Comparison of ENCODE assay signal across 9 cellular contexts in the genomic region with DNA sequence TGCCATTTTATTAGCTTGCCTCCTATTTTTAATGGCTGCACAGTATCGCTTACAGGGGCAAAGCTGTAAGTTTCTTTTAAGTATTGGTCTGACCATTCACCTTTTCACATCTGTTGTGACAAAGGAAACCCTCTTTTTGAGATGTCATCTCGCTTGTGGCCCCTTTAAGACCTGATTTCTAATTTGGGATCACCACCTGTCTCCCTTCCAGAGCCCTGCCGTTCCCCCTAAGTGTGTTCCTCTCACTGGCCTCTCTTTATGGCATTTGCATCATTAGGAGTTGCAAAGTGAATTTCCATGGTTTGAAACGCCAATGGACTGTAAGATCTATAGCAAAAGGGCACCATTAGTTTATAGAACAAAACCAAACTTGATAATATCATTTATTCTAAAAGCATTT. TPM values are rescaled to one million over a fixed set of nuclear protein-coding genes. Genes with fewer than 3 reads are reported as not detected.
DNase-seq lines count a peak whose midpoint lies in the region; ATAC-seq, FAIRE-seq and TF ChIP-seq lines count a peak whose summit lies in the region.
"Had no signal": no experiment of that assay in that cellular context is flagged by ENCODE, and none has a peak within 500 bp of the region (broad histone marks: within the 10 kb centered on the region; RNA-seq: fewer than 3 reads in every experiment).

No MANE protein-coding gene starts in this region.

- no peak overlapping the region for H2AFZ ChIP-seq in GM12878 (ENCODE audit: control insufficient read depth, low read depth, low read length)

- peaks cover 44% of the 10 kb centered on the region for H3K27me3 Mint-ChIP-seq in activated naive CD4-positive, alpha-beta T cell treated with anti-CD3 and anti-CD28 coated beads, Interleukin-2, amount 50 U/mL, for 24 hours
- H3K27me3 Mint-ChIP-seq in activated naive CD4-positive, alpha-beta T cell treated with anti-CD3 and anti-CD28 coated beads, Interleukin-2, amount 10 ng/mL, durations not matched to agents 7 days and 5 days, result peaks cover 56% of the 10 kb centered on the region

- SMC1A ChIA-PET in GM12878 (lab: Charles Lee; ENCODE audit: uncharacterized antibody, unreplicated experiment), result interaction anchor here (1.6 to 8.5 kb wide), 5 partner anchors 9 to 22 kb away, joined by 4 to 98 read pairs (median 9); no protein-coding TSS in a partner anchor

- H3K4me2 ChIP-seq in GM12878 (ENCODE audit: control insufficient read depth, insufficient read depth), result peak overlapping the region; percentile 96

- TF ChIP-seq RAD21 in GM12878 (IDR thresholded peaks at IDR 0.05; ENCODE audit: insufficient read depth, low read depth, low read length), result no peak

- TF ChIP-seq POLR2A in GM12878 (IDR thresholded peaks at IDR 0.05; ENCODE audit: low read depth, low read length), result no peak
- no peak for TF ChIP-seq POLR2A in upper lobe of left lung (IDR thresholded peaks at IDR 0.05)

- DNase-seq in activated naive CD4-positive, alpha-beta T cell treated with anti-CD3 and anti-CD28 coated beads, Interleukin-2, amount 10 ng/mL, durations not matched to agents 7 days and 5 days, result no peak
- DNase-seq in GM12878 (ENCODE audit: low read depth, low spot score) (no peak), lower lobe of right lung (no peak), upper lobe of left lung (no peak), urothelium cell line (ENCODE audit: low spot score) (no peak), germinal center (ENCODE audit: low spot score) (no peak), DMS53 treated with DMSO at 0.1 percent for 48 hours (lab: John Stamatoyannopoulos, UW; ENCODE audit: unreplicated experiment) (no peak)
- DNase-seq: stimulated activated CD4-positive, alpha-beta T cell treated with anti-CD3 and anti-CD28 coated beads, Interleukin-4, amount 100 ng/mL, for 24 hours had no signal

- TF ChIP-seq EP300 in GM12878 (IDR thresholded peaks at IDR 0.05; ENCODE audit: borderline replicate concordance in 1 of 2, control insufficient read depth in 1 of 2, low read depth in 2 of 2, low read length in 2 of 2) (no peak), upper lobe of left lung (IDR thresholded peaks at IDR 0.05) (no peak)

- in situ Hi-C loops in GM12878 (cut with MboI), result no loop called here

- H3K9ac ChIP-seq in GM12878 (ENCODE audit: control insufficient read depth, insufficient read depth, low read length), result peak overlapping the region; percentile 55; the same call in 1 of the 2 replicates

- CTCF ChIA-PET in activated naive CD4-positive, alpha-beta T cell treated with anti-CD3 and anti-CD28 coated beads, Interleukin-2, amount 10 ng/mL, durations not matched to agents 7 days and 5 days (lab: Charles Lee), result no interaction called here
- CTCF ChIA-PET in GM12878 (lab: Yijun Ruan, JAX), result interaction anchor here (1.0 to 7.5 kb wide), 13 partner anchors 9 to 447 kb away, joined by 3 to 108 read pairs (median 10); no protein-coding TSS in a partner anchor

- H3K27me3 ChIP-seq in GM12878 (replicated peaks in 1 of 2; ENCODE audit: control insufficient read depth in 2 of 2, insufficient read depth in 2 of 2, low read length in 1 of 2) (no peaks in the 10 kb centered on the region; a peak in 1 of 4 replicates), lower lobe of right lung (ENCODE audit: low read depth) (no peaks in the 10 kb centered on the region), upper lobe of left lung (peaks cover 0 to 2% (median 0%) of the 10 kb centered on the region in 4 donors)

- H4K20me1 ChIP-seq in GM12878 (ENCODE audit: control insufficient read depth, insufficient read depth), result no peaks in the 10 kb centered on the region

- peaks cover 1% of the 10 kb centered on the region for H3K36me3 Mint-ChIP-seq in activated naive CD4-positive, alpha-beta T cell treated with anti-CD3 and anti-CD28 coated beads, Interleukin-2, amount 50 U/mL, for 24 hours
- H3K36me3 Mint-ChIP-seq in activated naive CD4-positive, alpha-beta T cell treated with anti-CD3 and anti-CD28 coated beads, Interleukin-2, amount 10 ng/mL, durations not matched to agents 7 days and 5 days, result no peaks in the 10 kb centered on the region

- H3K4me3 Mint-ChIP-seq in activated naive CD4-positive, alpha-beta T cell treated with anti-CD3 and anti-CD28 coated beads, Interleukin-2, amount 50 U/mL, for 24 hours, result peak overlapping the region; percentile 48
- H3K4me3 Mint-ChIP-seq in activated naive CD4-positive, alpha-beta T cell treated with anti-CD3 and anti-CD28 coated beads, Interleukin-2, amount 10 ng/mL, durations not matched to agents 7 days and 5 days, result no peak overlapping the region

- H3K4me3 ChIP-seq in GM12878, result peak overlapping the region; percentile 3; the same call in 1 of the 2 replicates
- peak overlapping the region; percentile 78 for H3K4me3 ChIP-seq in lower lobe of right lung
- H3K4me3 ChIP-seq in upper lobe of left lung, result peak overlapping the region in 3 of 4 donors; percentile 61 to 81 (median 71)

- BruUV-seq in GM12878 (replicated peaks; lab: Mats Ljungman, UMichigan), result TSS peak; percentile 65

- intact Hi-C loops in GM12878 (cut with micrococcal nuclease; ENCODE audit: unreplicated experiment) (no loop called here), lower lobe of right lung (cut with DNase I) (no loop called here)

- peaks cover 12% of the 10 kb centered on the region for H3K4me1 Mint-ChIP-seq in activated naive CD4-positive, alpha-beta T cell treated with anti-CD3 and anti-CD28 coated beads, Interleukin-2, amount 50 U/mL, for 24 hours
- peaks cover 16% of the 10 kb centered on the region for H3K4me1 Mint-ChIP-seq in activated naive CD4-positive, alpha-beta T cell treated with anti-CD3 and anti-CD28 coated beads, Interleukin-2, amount 10 ng/mL, durations not matched to agents 7 days and 5 days

- H3K79me2 ChIP-seq in GM12878 (ENCODE audit: control insufficient read depth, insufficient read depth, low read length), result peaks cover 3% of the 10 kb centered on the region; the same call in 1 of the 2 replicates

- H3K27ac ChIP-seq in GM12878 (ENCODE audit: control insufficient read depth, insufficient read depth), result no peak overlapping the region
- peak overlapping the region; percentile 92 for H3K27ac ChIP-seq in lower lobe of right lung
- H3K27ac ChIP-seq in upper lobe of left lung, result peak overlapping the region; percentile 86 to 93 (median 90)

- ATAC-seq in GM12878 (no peak), lower lobe of right lung (no peak), upper lobe of left lung (ENCODE audit: low FRiP score in 2 of 2) (no peak)

- RAD21 ChIA-PET in GM12878 (lab: Charles Lee; ENCODE audit: unreplicated experiment), result interaction anchor here (0.8 to 3.4 kb wide), 5 partner anchors 14 to 294 kb away, joined by 3 to 30 read pairs (median 4); no protein-coding TSS in a partner anchor

- H3K36me3 ChIP-seq in GM12878 (ENCODE audit: control insufficient read depth in 2 of 2, insufficient read depth in 2 of 2, low read length in 1 of 2) (no peaks in the 10 kb centered on the region), lower lobe of right lung (no peaks in the 10 kb centered on the region), upper lobe of left lung (no peaks in the 10 kb centered on the region)

- POLR2A ChIA-PET in GM12878 (lab: Charles Lee), result interaction anchor here (0.7 to 1.8 kb wide), 3 partner anchors 7 to 21 kb away, joined by 4 to 11 read pairs (median 4); no protein-coding TSS in a partner anchor

- FAIRE-seq in GM12878 (lab: Jason Lieb, UNC) (peak; percentile 31), urothelium cell line (lab: Jason Lieb, UNC) (no peak)

- 16% methylated on average over 4 of the region's 4 CpGs for WGBS in GM12878 (ENCODE audit: insufficient coverage, insufficient replicate concordance, low lambda C conversion rate, missing lambda C conversion rate)
- WGBS in upper lobe of left lung, 2 donors, result 50 to 57% methylated on average over 4 of the region's 4 CpGs

- no peaks in the 10 kb centered on the region for H3K9me3 Mint-ChIP-seq in activated naive CD4-positive, alpha-beta T cell treated with anti-CD3 and anti-CD28 coated beads, Interleukin-2, amount 50 U/mL, for 24 hours
- peaks cover 2% of the 10 kb centered on the region for H3K9me3 Mint-ChIP-seq in activated naive CD4-positive, alpha-beta T cell treated with anti-CD3 and anti-CD28 coated beads, Interleukin-2, amount 10 ng/mL, durations not matched to agents 7 days and 5 days

- no peak overlapping the region for H3K27ac Mint-ChIP-seq in activated naive CD4-positive, alpha-beta T cell treated with anti-CD3 and anti-CD28 coated beads, Interleukin-2, amount 50 U/mL, for 24 hours
- H3K27ac Mint-ChIP-seq in activated naive CD4-positive, alpha-beta T cell treated with anti-CD3 and anti-CD28 coated beads, Interleukin-2, amount 10 ng/mL, durations not matched to agents 7 days and 5 days, result no peak overlapping the region

- TF ChIP-seq CTCF in GM12878 (IDR thresholded peaks at IDR 0.05 in 2 of 3, conservative IDR thresholded peaks at IDR 0.05 in 1 of 3; ENCODE audit: control insufficient read depth in 2 of 3, extremely low read depth in 1 of 3, insufficient read depth in 1 of 3, low read depth in 3 of 3, low read length in 3 of 3), result no peak
- no peak for TF ChIP-seq CTCF in lower lobe of right lung (IDR thresholded peaks at IDR 0.05)
- TF ChIP-seq CTCF in upper lobe of left lung (IDR thresholded peaks at IDR 0.05), result no peak

- peaks cover 8% of the 10 kb centered on the region; the same call in 2 of the 3 replicates for H3K9me3 ChIP-seq in GM12878 (replicated peaks; ENCODE audit: control insufficient read depth, insufficient read depth, low read length)
- peaks cover 3% of the 10 kb centered on the region for H3K9me3 ChIP-seq in lower lobe of right lung
- peaks cover 0 to 8% (median 2%) of the 10 kb centered on the region in 4 donors for H3K9me3 ChIP-seq in upper lobe of left lung

- H3K4me1 ChIP-seq in GM12878 (ENCODE audit: control insufficient read depth, insufficient read depth, low read length) (peaks cover 5% of the 10 kb centered on the region; the same call in 1 of the 2 replicates), lower lobe of right lung (peaks cover 19% of the 10 kb centered on the region), upper lobe of left lung (peaks cover 4 to 22% (median 14%) of the 10 kb centered on the region in 4 donors)

RNA-seq across cellular contexts. Expression of gene EPDR1, which starts 1.4 kb away (rescaled TPM):
- 5.9 and 7.4 TPM in 2 replicates for total RNA-seq in GM12878 (2013; cell fraction: nucleolus; rRNA removed)
- total RNA-seq in GM12878 (2014; rRNA removed) (4.2 and 5.5 TPM in 2 replicates), GM12878 (2014; rRNA removed; fragmentation: Illumina TruSeq; extraction: Trizol) (2.9 and 3.1 TPM in 2 replicates), GM12878 (2021) (4.5 and 5.5 TPM in 2 replicates), lower lobe of right lung (66.0 TPM), upper lobe of left lung (100 to 1,000 TPM in 2 of 6 donors, 10 to 100 TPM in 4; 57.2 to 107 (median 96.1) TPM)
- polyA plus RNA-seq in GM12878 (2011; ENCODE audit: low read depth), result 1.1 TPM
- polyA plus RNA-seq in GM12878 (2011; rRNA removed) (18.8 and 21.4 TPM in 2 replicates), GM12878 (2014; fragmentation: Illumina TruSeq; extraction: Trizol) (3.6 and 4.4 TPM in 2 replicates), GM12878 (2014; fragmentation: Nextera tagmentation; extraction: Ambion mirVana) (1 to 10 TPM; 1.2 to 2.2 TPM), GM12878 (2014; rRNA removed) (4.2 and 4.9 TPM in 2 replicates), GM12878 (2016; fragmentation: Nextera tagmentation; extraction: Ambion mirVana) (1 to 10 TPM; 5.4 to 6.7 TPM)
- polyA plus RNA-seq in GM12878 (2011; cell fraction: cytosol; rRNA removed), result 15.4 and 15.9 TPM in 2 replicates
- 8.1 and 8.7 TPM in 2 replicates for polyA plus RNA-seq in GM12878 (2011; cell fraction: nucleus; rRNA removed)
- polyA plus RNA-seq in GM12878 (2012), result 0.95 and 3.3 TPM in 2 replicates
- polyA minus RNA-seq in GM12878 (2011; rRNA and poly(A)+ RNA removed), result 9.5 and 10.3 TPM in 2 replicates
- polyA minus RNA-seq in GM12878 (2011; cell fraction: cytosol; rRNA and poly(A)+ RNA removed), result 5.5 and 7.6 TPM in 2 replicates
- 11.5 and 17.2 TPM in 2 replicates for polyA minus RNA-seq in GM12878 (2011; cell fraction: nucleus; rRNA and poly(A)+ RNA removed)

RNA-seq across cellular contexts. Expression of gene SFRP4, which starts 5.3 kb away (rescaled TPM):
- not detected in 2 replicates for total RNA-seq in GM12878 (2013; cell fraction: nucleolus; rRNA removed)
- total RNA-seq in GM12878 (2014; rRNA removed) (not detected in 2 replicates), GM12878 (2014; rRNA removed; fragmentation: Illumina TruSeq; extraction: Trizol) (not detected in 2 replicates), GM12878 (2021) (0.24 TPM in 1 of 2 replicates, not detected in the other), lower lobe of right lung (4.8 TPM), upper lobe of left lung (10 to 100 TPM in 2 of 6 donors, 1 to 10 TPM in 2, under 1 TPM in 2; under 0.01 to 12.2 (median 4.3) TPM)
- polyA plus RNA-seq in GM12878 (2011; ENCODE audit: low read depth), result not detected
- polyA plus RNA-seq in GM12878 (2011; rRNA removed) (0.14 and 0.20 TPM in 2 replicates), GM12878 (2014; fragmentation: Illumina TruSeq; extraction: Trizol) (not detected in 2 replicates), GM12878 (2014; fragmentation: Nextera tagmentation; extraction: Ambion mirVana) (under 1 TPM in 1 of 2 experiments, not detected in 1; 0.02 TPM), GM12878 (2014; rRNA removed) (0.03 and 0.15 TPM in 2 replicates), GM12878 (2016; fragmentation: Nextera tagmentation; extraction: Ambion mirVana) (not detected)
- 0.06 and 0.08 TPM in 2 replicates for polyA plus RNA-seq in GM12878 (2011; cell fraction: cytosol; rRNA removed)
- polyA plus RNA-seq in GM12878 (2011; cell fraction: nucleus; rRNA removed), result 0.07 and 0.13 TPM in 2 replicates
- polyA plus RNA-seq in GM12878 (2012), result 0.04 and 0.08 TPM in 2 replicates
- 0.10 and 0.29 TPM in 2 replicates for polyA minus RNA-seq in GM12878 (2011; rRNA and poly(A)+ RNA removed)
- not detected in 2 replicates for polyA minus RNA-seq in GM12878 (2011; cell fraction: cytosol; rRNA and poly(A)+ RNA removed)
- polyA minus RNA-seq in GM12878 (2011; cell fraction: nucleus; rRNA and poly(A)+ RNA removed), result 0.24 TPM in 1 of 2 replicates, not detected in the other

Comparison
In these comparisons a context has a peak if more than half of its experiments do, and no peak if none do; other contexts are left out.
1. H3K4me3 ChIP-seq: peak in every context shown above with its lines; median percentile 78 in lower lobe of right lung; 71 in upper lobe of left lung; 3 in GM12878.